ENCODE assay signal across 20 cellular contexts in the genomic region with DNA sequence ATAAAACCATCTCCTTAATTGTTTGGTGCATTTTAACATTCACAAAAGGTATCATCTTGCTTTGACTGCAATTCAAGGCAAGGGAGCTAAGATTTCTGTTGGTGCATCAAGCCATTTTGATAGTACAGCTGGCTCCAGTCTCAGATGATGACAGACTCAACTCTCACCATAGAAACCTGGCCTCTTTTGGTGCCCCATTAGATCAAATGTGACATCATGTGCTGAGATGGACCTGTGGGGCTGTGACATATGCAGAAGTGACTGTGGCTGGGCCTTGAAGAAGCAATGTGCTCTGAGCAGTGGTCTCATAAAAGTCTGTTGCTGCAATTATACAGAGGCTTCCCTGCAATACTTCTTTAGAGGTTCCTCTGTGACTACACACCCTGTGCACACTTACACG.
DNase-seq lines count a peak whose midpoint lies in the region; ATAC-seq and TF ChIP-seq lines count a peak whose summit lies in the region.
"Had no signal": no experiment of that assay in that cellular context is flagged by ENCODE, and none has a peak within 500 bp of the region (broad histone marks: within the 10 kb centered on the region; RNA-seq: fewer than 3 reads in every experiment).

No MANE protein-coding gene starts in this region.

- peaks cover 0 to 15% of the 10 kb centered on the region in 2 donors for H3K4me1 ChIP-seq in right atrium auricular region
- no peaks in the 10 kb centered on the region for H3K4me1 ChIP-seq in hepatocyte (ENCODE audit: insufficient read depth)
- H3K4me1 ChIP-seq in neural progenitor cell = no peaks in the 10 kb centered on the region
- H3K4me1 ChIP-seq: SJCRH30 had no signal

- H3K9me3 Mint-ChIP-seq in stimulated activated effector memory CD8-positive, alpha-beta T cell treated with anti-CD3 and anti-CD28 coated beads, Interleukin-12 subunit alpha, Interleukin-12 subunit beta, amount 100 ng/mL, for 72 hours = no peaks in the 10 kb centered on the region
- H3K9me3 Mint-ChIP-seq in neural progenitor cell = no peaks in the 10 kb centered on the region

- H3K27ac ChIP-seq in right atrium auricular region (no peak overlapping the region), hepatocyte (peak overlapping the region; percentile 80), neural progenitor cell (no peak overlapping the region)
- H3K27ac ChIP-seq: GM23248, SJCRH30 had no signal

- no peaks in the 10 kb centered on the region for H3K9me2 ChIP-seq in hepatocyte (replicated peaks; ENCODE audit: insufficient read depth)

- H3K4me2 ChIP-seq in hepatocyte (no peak overlapping the region), neural progenitor cell (no peak overlapping the region)

- no peak overlapping the region for H3K4me3 Mint-ChIP-seq in stimulated activated effector memory CD8-positive, alpha-beta T cell treated with anti-CD3 and anti-CD28 coated beads, Interleukin-12 subunit alpha, Interleukin-12 subunit beta, amount 100 ng/mL, for 72 hours
- no peak overlapping the region for H3K4me3 Mint-ChIP-seq in neural progenitor cell

- H2AFZ ChIP-seq in hepatocyte (no peak overlapping the region), neural progenitor cell (replicated peaks) (no peak overlapping the region)
- H2AFZ ChIP-seq: GM23248 had no signal

- H3K79me2 ChIP-seq in hepatocyte = no peaks in the 10 kb centered on the region
- no peaks in the 10 kb centered on the region for H3K79me2 ChIP-seq in neural progenitor cell (ENCODE audit: low read depth)

- no peaks in the 10 kb centered on the region for H3K27me3 Mint-ChIP-seq in neural progenitor cell (ENCODE audit: insufficient read depth, low read depth)

- ATAC-seq in Right ventricle myocardium inferior = peak; percentile 38
- peak; percentile 34 for ATAC-seq in stimulated activated effector memory CD8-positive, alpha-beta T cell treated with anti-CD3 and anti-CD28 coated beads, Interleukin-12 subunit alpha, Interleukin-12 subunit beta, amount 100 ng/mL, for 72 hours
- no peak for ATAC-seq in activated CD4-positive, CD25-positive, alpha-beta regulatory T cell treated with anti-CD3 and anti-CD28 coated beads, Interleukin-2, amount 50 U/mL, for 24 hours
- ATAC-seq: HCT116 had no signal

- no peaks in the 10 kb centered on the region for H3F3A ChIP-seq in neural progenitor cell (ENCODE audit: low read depth)

- no peaks in the 10 kb centered on the region for H3K9me3 ChIP-seq in right atrium auricular region
- no peaks in the 10 kb centered on the region for H3K9me3 ChIP-seq in hepatocyte (ENCODE audit: low read depth)
- no peaks in the 10 kb centered on the region for H3K9me3 ChIP-seq in neural progenitor cell (ENCODE audit: low read depth)
- H3K9me3 ChIP-seq: SJCRH30 had no signal

- TF ChIP-seq CTCF in right atrium auricular region (IDR thresholded peaks at IDR 0.05) (no peak), hepatocyte (IDR thresholded peaks at IDR 0.05; ENCODE audit: poor library complexity) (no peak), neural progenitor cell (IDR thresholded peaks at IDR 0.05) (no peak)

- intact Hi-C loops in Right ventricle myocardium inferior (cut with DNase I) = no loop called here

- no peaks in the 10 kb centered on the region for H4K20me1 ChIP-seq in hepatocyte (ENCODE audit: insufficient read depth, poor library complexity, severe bottlenecking)
- no peaks in the 10 kb centered on the region for H4K20me1 ChIP-seq in neural progenitor cell (ENCODE audit: low read depth)

- H3K36me3 Mint-ChIP-seq in stimulated activated effector memory CD8-positive, alpha-beta T cell treated with anti-CD3 and anti-CD28 coated beads, Interleukin-12 subunit alpha, Interleukin-12 subunit beta, amount 100 ng/mL, for 72 hours = no peaks in the 10 kb centered on the region
- peaks cover 4% of the 10 kb centered on the region for H3K36me3 Mint-ChIP-seq in neural progenitor cell

- H3K36me3 ChIP-seq in right atrium auricular region = no peaks in the 10 kb centered on the region
- H3K36me3 ChIP-seq in hepatocyte (replicated peaks; ENCODE audit: insufficient read depth, low read depth) = no peaks in the 10 kb centered on the region
- H3K36me3 ChIP-seq in neural progenitor cell = no peaks in the 10 kb centered on the region
- H3K36me3 ChIP-seq: SJCRH30 had no signal

- peaks cover 6% of the 10 kb centered on the region for H3K4me1 Mint-ChIP-seq in stimulated activated effector memory CD8-positive, alpha-beta T cell treated with anti-CD3 and anti-CD28 coated beads, Interleukin-12 subunit alpha, Interleukin-12 subunit beta, amount 100 ng/mL, for 72 hours
- H3K4me1 Mint-ChIP-seq in neural progenitor cell = no peaks in the 10 kb centered on the region

- no peak overlapping the region for H3K4me3 ChIP-seq in right atrium auricular region
- H3K4me3 ChIP-seq in hepatocyte = no peak overlapping the region
- no peak overlapping the region for H3K4me3 ChIP-seq in neural progenitor cell
- H3K4me3 ChIP-seq: GM23248, K562, SJCRH30 had no signal

- no peak overlapping the region for H3K9ac ChIP-seq in neural progenitor cell
- H3K9ac ChIP-seq: GM23248 had no signal

- 83% methylated on average over 1 of the region's 1 CpG for WGBS in hepatocyte (ENCODE audit: low lambda C conversion rate, missing lambda C conversion rate)

- no peak overlapping the region for H3K27ac Mint-ChIP-seq in stimulated activated effector memory CD8-positive, alpha-beta T cell treated with anti-CD3 and anti-CD28 coated beads, Interleukin-12 subunit alpha, Interleukin-12 subunit beta, amount 100 ng/mL, for 72 hours
- no peak overlapping the region for H3K27ac Mint-ChIP-seq in neural progenitor cell

- H3K27me3 ChIP-seq in right atrium auricular region = no peaks in the 10 kb centered on the region
- no peaks in the 10 kb centered on the region for H3K27me3 ChIP-seq in hepatocyte
- H3K27me3 ChIP-seq in neural progenitor cell = no peaks in the 10 kb centered on the region
- H3K27me3 ChIP-seq: SJCRH30 had no signal

- in situ Hi-C loops in SK-MEL-5 (cut with HindIII; ENCODE audit: low pct_unique_long_range_greater_than_20kb, low sequenced_read_pairs) = loop anchor here (25.0 kb wide), 1 partner anchor 95 kb away; a partner anchor contains a TSS

- no peak for DNase-seq in Right ventricle myocardium inferior (ENCODE audit: missing footprints)
- DNase-seq in right atrium auricular region (ENCODE audit: low spot score) = no peak
- DNase-seq in SK-MEL-5 (ENCODE audit: low read depth, low spot score) = peak; percentile 37
- DNase-seq in hepatocyte (ENCODE audit: low spot score) = no peak
- no peak for DNase-seq in stimulated activated effector memory CD8-positive, alpha-beta T cell treated with anti-CD3 and anti-CD28 coated beads, Interleukin-12 subunit alpha, Interleukin-12 subunit beta, amount 100 ng/mL, for 72 hours (ENCODE audit: low spot score in 2 of 2)
- DNase-seq in NCI-H1436 (lab: John Stamatoyannopoulos, UW) = no peak
- no peak for DNase-seq in neural progenitor cell (ENCODE audit: low spot score)
- DNase-seq: C1 segment of cervical spinal cord, DND-41, MV-4-11, NCI-H1417 treated with DMSO at 0.1 percent for 48 hours, NCI-H2029 treated with DMSO at 0.1 percent for 48 hours, NCI-H2227 treated with DMSO at 0.1 percent for 48 hours, NCI-H524 treated with DMSO at 0.1 percent for 48 hours, RPMI8226, SJCRH30 had no signal

Comparison
In these comparisons a context has a peak if more than half of its experiments do, and no peak if none do; other contexts are left out.
1. ATAC-seq: peak in Right ventricle myocardium inferior (single experiment) and stimulated activated effector memory CD8-positive, alpha-beta T cell treated with anti-CD3 and anti-CD28 coated beads, Interleukin-12 subunit alpha, Interleukin-12 subunit beta, amount 100 ng/mL, for 72 hours (single experiment); none in activated CD4-positive, CD25-positive, alpha-beta regulatory T cell treated with anti-CD3 and anti-CD28 coated beads, Interleukin-2, amount 50 U/mL, for 24 hours (0 of 2).